1 cellular context compared by ENCODE assay signal in the genomic region with DNA sequence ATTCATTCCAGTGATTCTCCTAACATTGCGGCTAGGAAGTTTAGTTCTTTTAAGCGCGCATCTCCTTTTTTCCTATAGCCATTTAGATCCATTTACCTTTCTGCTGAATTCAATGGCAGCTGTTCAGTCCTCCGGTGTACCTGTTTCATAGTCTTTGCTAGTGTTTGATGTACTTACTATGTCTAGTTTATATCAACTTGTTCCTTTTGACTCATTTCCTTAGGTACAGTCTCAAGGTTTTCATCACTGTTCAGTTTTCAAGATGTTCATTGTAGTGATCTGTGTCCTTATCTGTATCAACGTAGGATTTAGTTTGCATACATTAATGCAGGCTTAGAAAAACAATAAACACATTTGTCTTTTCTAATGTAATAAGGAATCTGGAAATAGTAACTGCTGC.
TF ChIP-seq lines count a peak whose summit lies in the region.

No MANE protein-coding gene starts in this region.

TF ChIP-seq in SK-N-SH treated with all-trans-retinoic acid at 6 μM for 48 hours, 23 proteins besides CTCF, POLR2A, EP300 and RAD21 (continued from another document):
- TF ChIP-seq, protein P1, sequence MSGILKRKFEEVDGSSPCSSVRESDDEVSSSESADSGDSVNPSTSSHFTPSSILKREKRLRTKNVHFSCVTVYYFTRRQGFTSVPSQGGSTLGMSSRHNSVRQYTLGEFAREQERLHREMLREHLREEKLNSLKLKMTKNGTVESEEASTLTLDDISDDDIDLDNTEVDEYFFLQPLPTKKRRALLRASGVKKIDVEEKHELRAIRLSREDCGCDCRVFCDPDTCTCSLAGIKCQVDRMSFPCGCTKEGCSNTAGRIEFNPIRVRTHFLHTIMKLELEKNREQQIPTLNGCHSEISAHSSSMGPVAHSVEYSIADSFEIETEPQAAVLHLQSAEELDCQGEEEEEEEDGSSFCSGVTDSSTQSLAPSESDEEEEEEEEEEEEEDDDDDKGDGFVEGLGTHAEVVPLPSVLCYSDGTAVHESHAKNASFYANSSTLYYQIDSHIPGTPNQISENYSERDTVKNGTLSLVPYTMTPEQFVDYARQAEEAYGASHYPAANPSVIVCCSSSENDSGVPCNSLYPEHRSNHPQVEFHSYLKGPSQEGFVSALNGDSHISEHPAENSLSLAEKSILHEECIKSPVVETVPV (CRISPR knock-in tag; IDR thresholded peaks at IDR 0.05): no peak
- TF ChIP-seq BACH2 (CRISPR knock-in tag; IDR thresholded peaks at IDR 0.05; ENCODE audit: borderline replicate concordance): no peak
- TF ChIP-seq ARNTL (CRISPR knock-in tag; IDR thresholded peaks at IDR 0.05; ENCODE audit: borderline replicate concordance, low read depth): no peak
- TF ChIP-seq ZNF565 (CRISPR knock-in tag; conservative IDR thresholded peaks at IDR 0.05; ENCODE audit: low read depth): no peak
- TF ChIP-seq, protein P2, sequence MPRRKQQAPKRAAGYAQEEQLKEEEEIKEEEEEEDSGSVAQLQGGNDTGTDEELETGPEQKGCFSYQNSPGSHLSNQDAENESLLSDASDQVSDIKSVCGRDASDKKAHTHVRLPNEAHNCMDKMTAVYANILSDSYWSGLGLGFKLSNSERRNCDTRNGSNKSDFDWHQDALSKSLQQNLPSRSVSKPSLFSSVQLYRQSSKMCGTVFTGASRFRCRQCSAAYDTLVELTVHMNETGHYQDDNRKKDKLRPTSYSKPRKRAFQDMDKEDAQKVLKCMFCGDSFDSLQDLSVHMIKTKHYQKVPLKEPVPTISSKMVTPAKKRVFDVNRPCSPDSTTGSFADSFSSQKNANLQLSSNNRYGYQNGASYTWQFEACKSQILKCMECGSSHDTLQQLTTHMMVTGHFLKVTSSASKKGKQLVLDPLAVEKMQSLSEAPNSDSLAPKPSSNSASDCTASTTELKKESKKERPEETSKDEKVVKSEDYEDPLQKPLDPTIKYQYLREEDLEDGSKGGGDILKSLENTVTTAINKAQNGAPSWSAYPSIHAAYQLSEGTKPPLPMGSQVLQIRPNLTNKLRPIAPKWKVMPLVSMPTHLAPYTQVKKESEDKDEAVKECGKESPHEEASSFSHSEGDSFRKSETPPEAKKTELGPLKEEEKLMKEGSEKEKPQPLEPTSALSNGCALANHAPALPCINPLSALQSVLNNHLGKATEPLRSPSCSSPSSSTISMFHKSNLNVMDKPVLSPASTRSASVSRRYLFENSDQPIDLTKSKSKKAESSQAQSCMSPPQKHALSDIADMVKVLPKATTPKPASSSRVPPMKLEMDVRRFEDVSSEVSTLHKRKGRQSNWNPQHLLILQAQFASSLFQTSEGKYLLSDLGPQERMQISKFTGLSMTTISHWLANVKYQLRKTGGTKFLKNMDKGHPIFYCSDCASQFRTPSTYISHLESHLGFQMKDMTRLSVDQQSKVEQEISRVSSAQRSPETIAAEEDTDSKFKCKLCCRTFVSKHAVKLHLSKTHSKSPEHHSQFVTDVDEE (CRISPR knock-in tag; IDR thresholded peaks at IDR 0.05): no peak
- TF ChIP-seq OSR1 (CRISPR knock-in tag; IDR thresholded peaks at IDR 0.05): no peak
